8 cellular contexts compared by ENCODE assay signal in genomic region chr11:117231637-117232021, GRCh38. TPM values are rescaled to one million over a fixed set of nuclear protein-coding genes. Genes with fewer than 3 reads are reported as not detected.
DNase-seq lines count a peak whose midpoint lies in the region; ATAC-seq and TF ChIP-seq lines count a peak whose summit lies in the region.

No MANE protein-coding gene starts in this region.

- H3K4me1 ChIP-seq in HUES6 (ENCODE audit: control insufficient read depth, insufficient read depth, low read length) (peaks cover 6% of the 10 kb centered on the region; the same call in 1 of the 2 replicates), mammary epithelial cell (ENCODE audit: insufficient read depth, low read length) (peaks cover 22% of the 10 kb centered on the region), mucosa of rectum (ENCODE audit: control insufficient read depth in 2 of 2, insufficient read depth in 2 of 2, low read length in 2 of 2) (peaks cover 17 to 19% of the 10 kb centered on the region in 2 donors)

- peak overlapping the region; percentile 100 for H2AFZ ChIP-seq in mammary epithelial cell (ENCODE audit: low read depth, low read length)

- H3K4me3 ChIP-seq in AG04449 (ENCODE audit: low read depth, low read length): peak overlapping the region; percentile 91
- peak overlapping the region; percentile 99 for H3K4me3 ChIP-seq in HUES6 (ENCODE audit: low read depth, low read length)
- peak overlapping the region; percentile 88 to 97 (median 94) for H3K4me3 ChIP-seq in mammary epithelial cell (replicated peaks in 1 of 3; ENCODE audit: insufficient read depth in 1 of 3, low read depth in 2 of 3, low read length in 3 of 3)
- H3K4me3 ChIP-seq in mucosa of rectum (ENCODE audit: low read length in 2 of 2): peak overlapping the region; percentile 98

- TF ChIP-seq CTCF in AG04449 (IDR thresholded peaks at IDR 0.05; ENCODE audit: insufficient read depth, low read length, missing control alignments): no peak
- no peak for TF ChIP-seq CTCF in mammary epithelial cell (conservative IDR thresholded peaks at IDR 0.05 in 1 of 2, IDR thresholded peaks at IDR 0.05 in 1 of 2; ENCODE audit: extremely low read depth in 1 of 2, insufficient read depth in 1 of 2, low read depth in 1 of 2, low read length in 2 of 2)

- WGBS in mammary epithelial cell (ENCODE audit: low coverage, missing lambda C conversion rate): 0% methylated on average over 8 of the region's 13 CpGs

- H3K27me3 ChIP-seq in HUES6 (ENCODE audit: control insufficient read depth, insufficient read depth, low read length) (no peaks in the 10 kb centered on the region), mammary epithelial cell (ENCODE audit: insufficient read depth, low read length) (no peaks in the 10 kb centered on the region), mucosa of rectum (ENCODE audit: control insufficient read depth in 2 of 2, insufficient read depth in 2 of 2, low read length in 2 of 2) (no peaks in the 10 kb centered on the region)

- in situ Hi-C loops in mammary epithelial cell (cut with MboI; ENCODE audit: low sequenced_read_pairs in 2 of 2): no loop called here

- H4K20me1 ChIP-seq in mammary epithelial cell (ENCODE audit: insufficient read depth, low read length): no peaks in the 10 kb centered on the region

- dilution Hi-C loops in mammary epithelial cell (cut with HindIII; ENCODE audit: low sequenced_read_pairs): no loop called here

- no peak for ATAC-seq in HG03196 (IDR thresholded peaks at IDR 0.05; ENCODE audit: unreplicated experiment)

- intact Hi-C loops in mammary epithelial cell (cut with micrococcal nuclease): loop anchor here (1.0 to 5.0 kb wide), 4 partner anchors 85 to 586 kb away; partner anchors contain the start of genes BACE1 and ZPR1

- CTCF ChIA-PET in AG04449 (lab: Yijun Ruan, JAX) (interaction anchor here (0.6 to 11.4 kb wide), 26 partner anchors 8 to 499 kb away, joined by 3 to 191 read pairs (median 4); partner anchors contain the start of genes APOA5, BACE1, CEP164 and ZPR1), mammary epithelial cell (lab: Charles Lee; ENCODE audit: low non-redundant PET) (no interaction called here)

- peaks cover 50% of the 10 kb centered on the region for H3K79me2 ChIP-seq in mammary epithelial cell (ENCODE audit: insufficient read depth, low read length)

- H3K36me3 ChIP-seq in HUES6 (ENCODE audit: control insufficient read depth, insufficient read depth, low read length): peaks cover 33% of the 10 kb centered on the region
- H3K36me3 ChIP-seq in mammary epithelial cell (ENCODE audit: insufficient read depth, low read length): peaks cover 18% of the 10 kb centered on the region
- H3K36me3 ChIP-seq in mucosa of rectum (ENCODE audit: control insufficient read depth in 2 of 2, insufficient read depth in 2 of 2, low read length in 2 of 2): peaks cover 32 to 36% of the 10 kb centered on the region in 2 donors

- POLR2A ChIA-PET in AG04449 (lab: Yijun Ruan, JAX): interaction anchor here (0.9 to 1.1 kb wide), 4 partner anchors 9 to 84 kb away, joined by 3 to 5 read pairs (median 4); no protein-coding TSS in a partner anchor

- H3K4me2 ChIP-seq in mammary epithelial cell (ENCODE audit: insufficient read depth, low read depth, low read length): peak overlapping the region; percentile 90

- H3K27ac ChIP-seq in HUES6 (ENCODE audit: low read depth, low read length) (no peak overlapping the region), mammary epithelial cell (ENCODE audit: insufficient read depth, low read depth, low read length) (peak overlapping the region; percentile 80), mucosa of rectum (ENCODE audit: low read depth in 2 of 2, low read length in 2 of 2) (peak overlapping the region; percentile 93 to 94)

- H3K9me3 ChIP-seq in HUES6 (ENCODE audit: control insufficient read depth, insufficient read depth, low read depth, low read length): no peaks in the 10 kb centered on the region
- H3K9me3 ChIP-seq in mammary epithelial cell (replicated peaks; ENCODE audit: insufficient read depth, low read length): no peaks in the 10 kb centered on the region
- no peaks in the 10 kb centered on the region for H3K9me3 ChIP-seq in mucosa of rectum (ENCODE audit: control insufficient read depth in 2 of 2, low read length in 2 of 2)

- DNase-seq in AG04449 (ENCODE audit: low read depth, low spot score) (no peak), mammary epithelial cell (no peak), superior temporal gyrus (ENCODE audit: extremely low spot score) (no peak), activated gamma-delta T cell treated with Interleukin-2 at 50 U/mL for 16 hours (no peak), cerebellar nuclear complex (lab: John Stamatoyannopoulos, UW) (no peak)

- no TSS peak for BruUV-seq in mammary epithelial cell (replicated peaks; lab: Mats Ljungman, UMichigan)

- peak overlapping the region; percentile 94 for H3K9ac ChIP-seq in HUES6 (ENCODE audit: low read length)
- peak overlapping the region; percentile 81 for H3K9ac ChIP-seq in mammary epithelial cell (ENCODE audit: insufficient read depth, low read length)
- peak overlapping the region; percentile 96 for H3K9ac ChIP-seq in mucosa of rectum (ENCODE audit: low read depth in 1 of 2, low read length in 2 of 2)

RNA-seq across cellular contexts. Expression of gene PCSK7, which starts 0.2 kb away (rescaled TPM):
- total RNA-seq in mammary epithelial cell: 10 to 100 TPM; 48.8 to 80.9 TPM
- polyA plus RNA-seq in mammary epithelial cell: 39.1 TPM
- polyA minus RNA-seq in mammary epithelial cell: 37.9 TPM

RNA-seq across cellular contexts. Expression of gene RNF214, which starts 0.8 kb away (rescaled TPM):
- total RNA-seq in mammary epithelial cell: 10 to 100 TPM; 10.3 to 22.4 TPM
- 8.5 TPM for polyA plus RNA-seq in mammary epithelial cell
- 34.6 TPM for polyA minus RNA-seq in mammary epithelial cell

RNA-seq across cellular contexts. Expression of gene TAGLN, which starts 32.5 kb away (rescaled TPM):
- total RNA-seq in mammary epithelial cell: 1,000 to 10,000 TPM in 1 of 2 donors, 100 to 1,000 TPM in 1; 171 to 3,470 TPM
- 55.9 TPM for polyA plus RNA-seq in mammary epithelial cell
- 8.0 TPM for polyA minus RNA-seq in mammary epithelial cell

RNA-seq across cellular contexts. Expression of gene SIDT2, which starts 53.1 kb away (rescaled TPM):
- total RNA-seq in mammary epithelial cell: 10 to 100 TPM; 17.2 to 30.6 TPM
- polyA plus RNA-seq in mammary epithelial cell: 16.2 TPM
- 95.0 TPM for polyA minus RNA-seq in mammary epithelial cell

RNA-seq across cellular contexts. Expression of gene BACE1-AS, which starts 59.5 kb away (rescaled TPM):
- 1 to 10 TPM; 2.8 to 5.9 TPM for total RNA-seq in mammary epithelial cell
- polyA plus RNA-seq in mammary epithelial cell: 2.2 TPM
- polyA minus RNA-seq in mammary epithelial cell: 3.6 TPM
